ENCODE assay signal across 21 cellular contexts in the genomic region with DNA sequence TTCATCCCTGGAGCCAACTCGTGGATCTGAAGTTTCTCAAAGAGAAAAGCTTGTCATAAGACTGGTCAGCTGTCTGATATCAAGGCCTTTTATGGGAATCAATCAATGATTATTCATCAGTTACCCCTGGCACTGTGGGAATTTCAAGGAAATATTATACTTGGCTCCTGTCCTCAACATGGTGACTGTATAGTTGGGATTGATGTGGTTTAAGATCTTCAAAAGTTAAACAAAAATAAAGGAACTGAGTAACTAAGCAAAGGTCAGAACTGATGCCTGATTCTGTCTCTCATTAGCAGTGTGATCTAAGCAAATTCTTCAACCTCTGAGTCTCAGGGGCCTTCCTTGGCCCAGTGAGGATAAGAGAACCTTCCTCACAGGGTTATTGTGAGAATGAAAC. TPM values are rescaled to one million over a fixed set of nuclear protein-coding genes. Genes with fewer than 3 reads are reported as not detected.
DNase-seq lines count a peak whose midpoint lies in the region; TF ChIP-seq lines count a peak whose summit lies in the region.
"Had no signal": no experiment of that assay in that cellular context is flagged by ENCODE, and none has a peak within 500 bp of the region (broad histone marks: within the 10 kb centered on the region; RNA-seq: fewer than 3 reads in every experiment).

No MANE protein-coding gene starts in this region.

- H3K79me1 ChIP-seq in mesenchymal stem cell (replicated peaks; ENCODE audit: low read length, poor library complexity, severe bottlenecking) = no peaks in the 10 kb centered on the region

- H4K91ac ChIP-seq in mesenchymal stem cell (ENCODE audit: low read length) = no peak overlapping the region

- DNase-seq in AG09309 (ENCODE audit: low read depth) (peak; percentile 32), HT1080 (ENCODE audit: low read depth) (peak; percentile 68), dermis blood vessel endothelial cell (peak; percentile 25), mesenchymal stem cell (no peak), colonic mucosa (no peak), NCI-H2107 treated with DMSO at 0.1 percent for 48 hours (lab: John Stamatoyannopoulos, UW; ENCODE audit: unreplicated experiment) (no peak), anterior cingulate cortex (lab: John Stamatoyannopoulos, UW) (no peak), NCI-H2107 (lab: John Stamatoyannopoulos, UW) (no peak)
- DNase-seq: activated T-cell treated with anti-CD3 and anti-CD28 coated beads, Interleukin-2, amount 50 U/mL, for 72 hours; H7; NCI-H1092; NCI-H524 treated with DMSO at 0.1 percent for 48 hours; tibial artery; WERI-Rb-1 had no signal

- no peak overlapping the region for H3K23ac ChIP-seq in mesenchymal stem cell (ENCODE audit: low read length in 2 of 2)

- H2BK12ac ChIP-seq in mesenchymal stem cell (ENCODE audit: low read length in 2 of 2) = no peak overlapping the region

- H2BK15ac ChIP-seq in mesenchymal stem cell (ENCODE audit: low read depth, poor library complexity, severe bottlenecking) = no peak overlapping the region

- no peak overlapping the region for H2BK120ac ChIP-seq in mesenchymal stem cell (ENCODE audit: low read depth, low read length)

- TF ChIP-seq CTCF in AG09309 (IDR thresholded peaks at IDR 0.05; ENCODE audit: control insufficient read depth, insufficient read depth, low read depth, low read length, missing control alignments) (no peak), colonic mucosa (IDR thresholded peaks at IDR 0.05) (no peak)

- H3K9ac ChIP-seq in mesenchymal stem cell (ENCODE audit: low read length) (no peak overlapping the region), colonic mucosa (ENCODE audit: low read depth in 2 of 2, low read length in 2 of 2) (no peak overlapping the region)
- H3K9ac ChIP-seq: neural progenitor cell had no signal

- peak overlapping the region; percentile 31 for H3K27ac ChIP-seq in mesenchymal stem cell (ENCODE audit: low read length, poor library complexity, severe bottlenecking)
- H3K27ac ChIP-seq in colonic mucosa = no peak overlapping the region
- H3K27ac ChIP-seq: cardiac muscle cell, HL-60, neural progenitor cell, tibial artery, WERI-Rb-1 had no signal

- H2BK5ac ChIP-seq in mesenchymal stem cell (ENCODE audit: low read depth, low read length, poor library complexity, severe bottlenecking) = no peak overlapping the region

- no peak overlapping the region for H3K4ac ChIP-seq in mesenchymal stem cell (ENCODE audit: low read depth in 1 of 2, low read length in 2 of 2)

- H3K36me3 ChIP-seq in mesenchymal stem cell (ENCODE audit: control insufficient read depth in 1 of 2, insufficient read depth in 2 of 2, low read depth in 1 of 2, low read length in 2 of 2) = no peaks in the 10 kb centered on the region
- no peaks in the 10 kb centered on the region for H3K36me3 ChIP-seq in colonic mucosa
- H3K36me3 ChIP-seq: cardiac muscle cell, neural progenitor cell, tibial artery, WERI-Rb-1 had no signal

- peaks cover under 1 to 8% of the 10 kb centered on the region in 2 experiments for H3K27me3 ChIP-seq in mesenchymal stem cell (ENCODE audit: control insufficient read depth in 1 of 2, insufficient read depth in 1 of 2, low read length in 2 of 2)
- no peaks in the 10 kb centered on the region for H3K27me3 ChIP-seq in colonic mucosa
- H3K27me3 ChIP-seq: cardiac muscle cell, neural progenitor cell, tibial artery had no signal

- H2AFZ ChIP-seq in mesenchymal stem cell (ENCODE audit: low read depth, low read length) = no peak overlapping the region
- H2AFZ ChIP-seq: neural progenitor cell had no signal

- no peak overlapping the region for H2AK5ac ChIP-seq in mesenchymal stem cell (ENCODE audit: low read length, severe bottlenecking)

- 100% methylated on average over 1 of the region's 1 CpG for WGBS in mesenchymal stem cell

- H3K4me3 ChIP-seq in AG09309 (ENCODE audit: control insufficient read depth, low read depth, low read length) = no peak overlapping the region
- H3K4me3 ChIP-seq in mesenchymal stem cell (ENCODE audit: insufficient read depth in 1 of 2, low read depth in 1 of 2, low read length in 2 of 2) = no peak overlapping the region
- H3K4me3 ChIP-seq in colonic mucosa = no peak overlapping the region
- H3K4me3 ChIP-seq: cardiac muscle cell, K562, neural progenitor cell, tibial artery had no signal

- H3K18ac ChIP-seq in mesenchymal stem cell (ENCODE audit: low read depth in 1 of 2, low read length in 2 of 2) = no peak overlapping the region

- no peak overlapping the region for H4K8ac ChIP-seq in mesenchymal stem cell (ENCODE audit: low read length)

- H3K4me1 ChIP-seq in mesenchymal stem cell (ENCODE audit: control insufficient read depth, insufficient read depth, low read depth, low read length) (peaks cover 6% of the 10 kb centered on the region), colonic mucosa (no peaks in the 10 kb centered on the region)

- H3K9me3 ChIP-seq in mesenchymal stem cell (ENCODE audit: control insufficient read depth, low read length) (no peaks in the 10 kb centered on the region), colonic mucosa (no peaks in the 10 kb centered on the region)
- H3K9me3 ChIP-seq: tibial artery had no signal

- no peak overlapping the region for H3K4me2 ChIP-seq in mesenchymal stem cell (ENCODE audit: low read length, poor library complexity, severe bottlenecking)
- H3K4me2 ChIP-seq: neural progenitor cell had no signal

- intact Hi-C loops in colonic mucosa (cut with DNase I) = no loop called here

- H3K14ac ChIP-seq in mesenchymal stem cell (ENCODE audit: low read length in 2 of 2) = no peak overlapping the region

RNA-seq across cellular contexts. Expression of a gene that starts 22.2 kb away (rescaled TPM):
- 0.03 TPM in 1 of 2 replicates, not detected in the other for total RNA-seq in HT1080 (2014; rRNA removed; shearing (Covaris generic))
- not detected in 2 replicates for polyA plus RNA-seq in HT1080 (2015; cell fraction: cytosol; rRNA removed)
- not detected in 2 replicates for polyA plus RNA-seq in HT1080 (2015; cell fraction: nucleus; rRNA removed)
- total RNA-seq in dermis blood vessel endothelial cell (0.09 TPM in 1 of 2 replicates, not detected in the other), colonic mucosa (not detected)
- polyA plus RNA-seq in mesenchymal stem cell (2013, experiment 1 of 2) = not detected
- not detected for polyA plus RNA-seq in mesenchymal stem cell (2013, experiment 2 of 2)
- total RNA-seq: activated T-cell treated with anti-CD3 and anti-CD28 coated beads, Interleukin-2, amount 50 U/mL, for 72 hours; K562; pulmonary artery endothelial cell; Right ventricle myocardium inferior had no signal
- polyA plus RNA-seq: AG04450, K562 had no signal

Comparison
In these comparisons a context has a peak if more than half of its experiments do, and no peak if none do; other contexts are left out.
1. DNase-seq: peak in AG09309 (single experiment), HT1080 (single experiment) and dermis blood vessel endothelial cell (single experiment); none in mesenchymal stem cell (single experiment), colonic mucosa (single experiment), NCI-H2107 treated with DMSO at 0.1 percent for 48 hours (single experiment), anterior cingulate cortex (0 of 58) and NCI-H2107 (single experiment).